Comparison of ENCODE assay signal across 15 cellular contexts in the genomic region with DNA sequence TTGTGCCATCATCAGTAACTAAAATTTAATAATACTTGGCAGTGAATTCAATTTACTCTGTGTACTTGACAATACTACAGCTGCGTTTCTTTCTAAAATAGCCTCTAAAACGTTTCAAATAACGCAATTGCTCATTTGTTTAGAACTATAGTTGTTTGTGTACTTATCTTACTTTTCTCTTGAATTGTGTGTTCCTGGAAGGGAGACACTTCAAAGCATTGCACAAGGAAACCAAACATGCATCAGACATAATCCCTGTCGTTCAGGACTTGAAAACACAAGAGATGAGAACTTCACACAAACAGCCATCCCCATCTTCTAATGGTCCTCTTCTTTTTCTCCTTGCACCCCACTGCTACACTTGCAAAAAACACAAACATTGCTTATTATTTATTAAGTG. TPM values are rescaled to one million over a fixed set of nuclear protein-coding genes. Genes with fewer than 3 reads are reported as not detected.
DNase-seq lines count a peak whose midpoint lies in the region; ATAC-seq and TF ChIP-seq lines count a peak whose summit lies in the region.
"Had no signal": no experiment of that assay in that cellular context is flagged by ENCODE, and none has a peak within 500 bp of the region (broad histone marks: within the 10 kb centered on the region; RNA-seq: fewer than 3 reads in every experiment).

No MANE protein-coding gene starts in this region.

- peaks cover 0 to 3% of the 10 kb centered on the region in 2 donors for H3K27me3 Mint-ChIP-seq in CD4-positive, alpha-beta memory T cell
- no peaks in the 10 kb centered on the region for H3K27me3 Mint-ChIP-seq in activated naive CD8-positive, alpha-beta T cell
- H3K27me3 Mint-ChIP-seq in natural killer cell (ENCODE audit: low read depth in 2 of 2): no peaks in the 10 kb centered on the region

- H3K36me3 ChIP-seq in CD4-positive, alpha-beta memory T cell (ENCODE audit: insufficient read depth, low read length): no peaks in the 10 kb centered on the region
- H3K36me3 ChIP-seq: adrenal gland had no signal

- peaks cover 75% of the 10 kb centered on the region for H3K4me1 ChIP-seq in CD4-positive, alpha-beta memory T cell (ENCODE audit: insufficient read depth, low read length)

- TF ChIP-seq CTCF in natural killer cell (IDR thresholded peaks at IDR 0.05): no peak

- no peaks in the 10 kb centered on the region for H3K27me3 ChIP-seq in CD4-positive, alpha-beta memory T cell (ENCODE audit: insufficient read depth, low read length)
- H3K27me3 ChIP-seq: adrenal gland had no signal

- H3K4me1 Mint-ChIP-seq in CD4-positive, alpha-beta memory T cell: peaks cover 55 to 76% (median 67%) of the 10 kb centered on the region in 4 donors
- peaks cover 69% of the 10 kb centered on the region for H3K4me1 Mint-ChIP-seq in activated naive CD8-positive, alpha-beta T cell (ENCODE audit: low read depth)
- H3K4me1 Mint-ChIP-seq in natural killer cell: peaks cover 69 to 77% of the 10 kb centered on the region in 2 donors

- H3K27ac ChIP-seq in CD4-positive, alpha-beta memory T cell (ENCODE audit: low read depth, low read length): peak overlapping the region; percentile 27

- H3K9me3 ChIP-seq in CD4-positive, alpha-beta memory T cell (ENCODE audit: control insufficient read depth in 1 of 2, low read length in 2 of 2): no peaks in the 10 kb centered on the region
- H3K9me3 ChIP-seq: adrenal gland had no signal

- H3K9me3 Mint-ChIP-seq in CD4-positive, alpha-beta memory T cell: peaks cover 0 to 2% (median 0%) of the 10 kb centered on the region in 8 donors
- H3K9me3 Mint-ChIP-seq in activated naive CD8-positive, alpha-beta T cell (ENCODE audit: low read depth): no peaks in the 10 kb centered on the region
- peaks cover 0 to 5% of the 10 kb centered on the region in 2 donors for H3K9me3 Mint-ChIP-seq in natural killer cell

- no peaks in the 10 kb centered on the region for H3K36me3 Mint-ChIP-seq in CD4-positive, alpha-beta memory T cell
- H3K36me3 Mint-ChIP-seq in activated naive CD8-positive, alpha-beta T cell: peaks cover 5% of the 10 kb centered on the region
- peaks cover 8% of the 10 kb centered on the region for H3K36me3 Mint-ChIP-seq in natural killer cell

- H3K27ac Mint-ChIP-seq in CD4-positive, alpha-beta memory T cell: peak overlapping the region; percentile 90 to 95 (median 93)
- peak overlapping the region; percentile 93 for H3K27ac Mint-ChIP-seq in activated naive CD8-positive, alpha-beta T cell
- peak overlapping the region; percentile 95 for H3K27ac Mint-ChIP-seq in natural killer cell

- ATAC-seq in natural killer cell: peak in 2 of 3 donors; percentile 13 to 14
- ATAC-seq in GM21360 (IDR thresholded peaks at IDR 0.05; ENCODE audit: unreplicated experiment): no peak
- ATAC-seq in GM19397 (IDR thresholded peaks at IDR 0.05; ENCODE audit: unreplicated experiment): no peak

- CTCF ChIA-PET in CD4-positive, alpha-beta memory T cell (lab: Charles Lee; ENCODE audit: partially characterized antibody): interaction anchor here (0.8 to 1.6 kb wide), 4 partner anchors 10 to 102 kb away, joined by 3 to 4 read pairs (median 3); no protein-coding TSS in a partner anchor

- H3K4me3 ChIP-seq in CD4-positive, alpha-beta memory T cell (ENCODE audit: low read length in 2 of 2): peak overlapping the region in 1 of 2 donors; percentile 8
- H3K4me3 ChIP-seq: adrenal gland had no signal

- POLR2A ChIA-PET in CD4-positive, alpha-beta memory T cell (lab: Charles Lee; ENCODE audit: partially characterized antibody): interaction anchor here (0.6 to 6.1 kb wide), 6 partner anchors 17 to 383 kb away, joined by 3 to 81 read pairs (median 4); a partner anchor contains a TSS

- intact Hi-C loops in CD4-positive, alpha-beta memory T cell (cut with micrococcal nuclease): loop anchor here (1.0 to 5.0 kb wide), 3 partner anchors 27 to 50 kb away; a partner anchor contains a TSS
- intact Hi-C loops in natural killer cell (cut with micrococcal nuclease): loop anchor here (1.0 to 10.0 kb wide), 3 partner anchors 27 to 52 kb away; a partner anchor contains a TSS

- DNase-seq in CD4-positive, alpha-beta memory T cell: no peak
- DNase-seq in HCEC 1CT (peak; percentile 33), natural killer cell (no peak), NCI-H69 (lab: John Stamatoyannopoulos, UW) (no peak)
- no peak for DNase-seq in stimulated activated CD4-positive, alpha-beta T cell treated with anti-CD3 and anti-CD28 coated beads, Interleukin-15, amount 100 ng/mL, for 24 hours
- DNase-seq: activated CD4-positive, alpha-beta T cell treated with anti-CD3 and anti-CD28 coated beads, Interleukin-2, amount 50 U/mL, for 1 hour; adrenal gland; KG1; left ventricle myocardium superior; NCI-H187 treated with DMSO at 0.1 percent for 48 hours; occipital lobe; SW 1271 had no signal

- H3K4me3 Mint-ChIP-seq in CD4-positive, alpha-beta memory T cell: peak overlapping the region; percentile 83 to 90 (median 88)
- H3K4me3 Mint-ChIP-seq in activated naive CD8-positive, alpha-beta T cell: peak overlapping the region; percentile 72
- H3K4me3 Mint-ChIP-seq in natural killer cell: peak overlapping the region; percentile 86

RNA-seq across cellular contexts. Expression of a gene that starts 38.4 kb away (rescaled TPM):
- total RNA-seq in CD4-positive, alpha-beta memory T cell: 10 to 100 TPM; 29.4 to 30.2 TPM
- 100 to 1,000 TPM; 241 to 259 TPM for polyA plus RNA-seq in CD4-positive, alpha-beta memory T cell
- total RNA-seq in natural killer cell: 10 to 100 TPM; 55.3 to 67.9 (median 60.6) TPM
- total RNA-seq: occipital lobe had no signal

Comparison
In these comparisons a context has a peak if more than half of its experiments do, and no peak if none do; other contexts are left out.
1. ATAC-seq: peak in natural killer cell (2 of 3); none in GM21360 (single experiment) and GM19397 (single experiment).
2. Peak in every context shown above with its lines, with median percentiles within 50 percentile points of each other: H3K27ac Mint-ChIP-seq and H3K4me3 Mint-ChIP-seq.